ENCODE assay signal across 17 cellular contexts in the genomic region with DNA sequence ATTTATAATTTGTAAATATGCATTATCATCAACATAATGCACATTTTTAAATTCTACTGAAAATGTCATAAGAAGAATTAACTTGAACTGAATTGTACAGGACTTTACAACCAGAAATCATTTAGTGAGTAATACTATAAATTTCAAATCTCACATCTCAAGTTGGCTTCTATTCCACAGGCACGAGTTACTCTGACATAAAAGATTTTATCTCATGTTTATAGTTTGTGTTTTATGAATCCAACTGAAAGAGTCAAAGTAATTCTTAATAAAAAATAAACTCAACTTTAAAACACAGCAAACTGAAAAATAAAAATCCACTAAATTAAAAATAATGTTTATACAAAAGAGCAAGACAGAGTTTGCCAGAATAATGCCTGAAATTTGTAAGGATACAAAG.
DNase-seq lines count a peak whose midpoint lies in the region; ATAC-seq and TF ChIP-seq lines count a peak whose summit lies in the region.
"Had no signal": no experiment of that assay in that cellular context is flagged by ENCODE, and none has a peak within 500 bp of the region (broad histone marks: within the 10 kb centered on the region; RNA-seq: fewer than 3 reads in every experiment).

No MANE protein-coding gene starts in this region.

- H3K27ac ChIP-seq in uterus, result peak overlapping the region; percentile 57 to 70
- H3K27ac ChIP-seq in stomach, result no peak overlapping the region
- H3K27ac ChIP-seq: BLaER1 treated with 17β-estradiol and CSF1 and Interleukin-3, amounts not matched to agents 10 nM and 100 nM had no signal

- H3K36me3 ChIP-seq in uterus (no peaks in the 10 kb centered on the region), stomach (no peaks in the 10 kb centered on the region)
- H3K36me3 ChIP-seq: BLaER1 treated with 17β-estradiol and CSF1 and Interleukin-3, amounts not matched to agents 10 nM and 100 nM had no signal

- no peak for TF ChIP-seq EP300 in stomach (IDR thresholded peaks at IDR 0.05)

- TF ChIP-seq CTCF in fibroblast of villous mesenchyme (IDR thresholded peaks at IDR 0.05; ENCODE audit: insufficient read depth, low read depth, low read length) (no peak), uterus (IDR thresholded peaks at IDR 0.05) (no peak), stomach (IDR thresholded peaks at IDR 0.05) (no peak)

- WGBS in stomach, 5 donors, result 25 to 40% (median 28%) methylated on average over 1 of the region's 1 CpG

- intact Hi-C loops in uterus (cut with DNase I; ENCODE audit: low total_unique reads), result no loop called here
- intact Hi-C loops in Right ventricle myocardium inferior (cut with DNase I), result no loop called here
- intact Hi-C loops in stomach (cut with DNase I; ENCODE audit: low total_unique reads), result no loop called here

- H3K4me1 ChIP-seq in uterus, result peaks cover 11 to 12% of the 10 kb centered on the region in 2 donors
- peaks cover 0 to 26% (median 16%) of the 10 kb centered on the region in 4 donors for H3K4me1 ChIP-seq in stomach

- ATAC-seq in Right ventricle myocardium inferior (no peak), HG03354 (IDR thresholded peaks at IDR 0.05; ENCODE audit: poor library complexity, severe bottlenecking, unreplicated experiment) (no peak)

- DNase-seq in EH (ENCODE audit: low read depth) (peak; percentile 47), M059J (ENCODE audit: low read depth) (peak; percentile 48), fibroblast of villous mesenchyme (ENCODE audit: low read depth) (peak; percentile 58), uterus (no peak), Right ventricle myocardium inferior (ENCODE audit: missing footprints) (no peak), stomach (no peak)
- DNase-seq: ACHN; Calu3; CD4-positive, alpha-beta T cell; DMS 273 treated with DMSO at 0.1 percent for 48 hours; DMS79; EL; GDM1; GOT3; H9 had no signal

- TF ChIP-seq POLR2A in uterus (IDR thresholded peaks at IDR 0.05) (no peak), stomach (IDR thresholded peaks at IDR 0.05) (no peak)

- no peaks in the 10 kb centered on the region for H3K9me3 ChIP-seq in uterus
- H3K9me3 ChIP-seq in stomach, result no peaks in the 10 kb centered on the region
- H3K9me3 ChIP-seq: BLaER1 treated with 17β-estradiol and CSF1 and Interleukin-3, amounts not matched to agents 10 nM and 100 nM had no signal

- H3K27me3 ChIP-seq in uterus (no peaks in the 10 kb centered on the region), stomach (no peaks in the 10 kb centered on the region)
- H3K27me3 ChIP-seq: BLaER1 treated with 17β-estradiol and CSF1 and Interleukin-3, amounts not matched to agents 10 nM and 100 nM had no signal

- H3K4me3 ChIP-seq in fibroblast of villous mesenchyme (ENCODE audit: low read depth, low read length) (no peak overlapping the region), uterus (no peak overlapping the region), stomach (no peak overlapping the region)
- H3K4me3 ChIP-seq: BLaER1 treated with 17β-estradiol and CSF1 and Interleukin-3, amounts not matched to agents 10 nM and 100 nM had no signal

Comparison
In these comparisons a context has a peak if more than half of its experiments do, and no peak if none do; other contexts are left out.
1. DNase-seq: peak in EH (single experiment), M059J (single experiment) and fibroblast of villous mesenchyme (single experiment); none in uterus (0 of 2), Right ventricle myocardium inferior (single experiment) and stomach (single experiment).
2. H3K27ac ChIP-seq: peak in uterus (2 of 2); none in stomach (0 of 5).